In the genomic region with DNA sequence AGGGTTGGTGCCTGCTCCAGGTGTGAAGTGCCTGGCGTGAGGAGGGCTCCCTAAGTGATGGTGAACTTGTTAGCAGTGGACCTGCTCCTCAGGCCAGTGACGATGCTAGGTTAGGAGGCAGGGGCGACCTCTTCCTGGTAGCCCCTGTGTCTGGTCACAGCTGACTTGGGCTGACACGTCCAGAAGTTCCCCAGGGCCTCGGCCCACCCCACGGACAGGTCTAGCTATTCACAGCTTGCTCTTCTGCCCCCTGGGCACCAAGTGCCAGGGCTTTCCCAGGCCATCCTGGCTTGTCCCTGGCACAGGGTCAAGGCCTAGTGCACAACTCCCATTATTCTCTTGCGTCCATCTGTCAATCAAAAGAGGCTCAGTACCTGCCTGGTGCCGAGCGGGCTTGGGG, we compare ENCODE assay signal across 29 cellular contexts. TPM values are rescaled to one million over a fixed set of nuclear protein-coding genes. Genes with fewer than 3 reads are reported as not detected.
DNase-seq lines count a peak whose midpoint lies in the region; ATAC-seq and TF ChIP-seq lines count a peak whose summit lies in the region.
"Had no signal": no experiment of that assay in that cellular context is flagged by ENCODE, and none has a peak within 500 bp of the region (broad histone marks: within the 10 kb centered on the region; RNA-seq: fewer than 3 reads in every experiment).

No MANE protein-coding gene starts in this region.

- CTCF ChIA-PET in CD8-positive, alpha-beta T cell (lab: Charles Lee): interaction anchor here (1.0 kb wide), 1 partner anchor 31 kb away, joined by 3 read pairs; no protein-coding TSS in a partner anchor
- CTCF ChIA-PET in RWPE1 (lab: Yijun Ruan, JAX): no interaction called here

- peaks cover 27% of the 10 kb centered on the region for H3K36me3 Mint-ChIP-seq in CD8-positive, alpha-beta T cell
- H3K36me3 Mint-ChIP-seq in immature natural killer cell: peaks cover 6 to 17% (median 8%) of the 10 kb centered on the region in 3 donors

- no peak for ATAC-seq in CD8-positive, alpha-beta T cell
- ATAC-seq: GM12878 had no signal

- H2AFZ ChIP-seq in osteoblast (ENCODE audit: low read length): no peak overlapping the region

- H3K27me3 Mint-ChIP-seq in CD8-positive, alpha-beta T cell (ENCODE audit: low read depth): no peaks in the 10 kb centered on the region
- peaks cover 0 to 2% (median 0%) of the 10 kb centered on the region in 3 donors for H3K27me3 Mint-ChIP-seq in immature natural killer cell (ENCODE audit: low read depth in 3 of 3)
- H3K27me3 Mint-ChIP-seq: CD4-positive, alpha-beta memory T cell had no signal

- H3K27me3 ChIP-seq in CD8-positive, alpha-beta T cell (ENCODE audit: insufficient read depth, low read length): no peaks in the 10 kb centered on the region
- H3K27me3 ChIP-seq in osteoblast (ENCODE audit: insufficient read depth, low read length): no peaks in the 10 kb centered on the region
- H3K27me3 ChIP-seq: BE2C, BLaER1 had no signal

- peaks cover 13% of the 10 kb centered on the region for H3K4me1 Mint-ChIP-seq in CD8-positive, alpha-beta T cell (ENCODE audit: low read depth)
- peaks cover 22 to 28% of the 10 kb centered on the region in 2 donors for H3K4me1 Mint-ChIP-seq in immature natural killer cell

- no peak overlapping the region for H3K4me3 Mint-ChIP-seq in CD8-positive, alpha-beta T cell
- no peak overlapping the region for H3K4me3 Mint-ChIP-seq in immature natural killer cell
- H3K4me3 Mint-ChIP-seq: CD14-positive monocyte; CD4-positive, alpha-beta memory T cell; CD4-positive, CD25-positive, alpha-beta regulatory T cell had no signal

- no peaks in the 10 kb centered on the region for H3K9me3 Mint-ChIP-seq in CD8-positive, alpha-beta T cell
- H3K9me3 Mint-ChIP-seq in immature natural killer cell: no peaks in the 10 kb centered on the region
- H3K9me3 Mint-ChIP-seq: CD4-positive, alpha-beta memory T cell; CD4-positive, CD25-positive, alpha-beta regulatory T cell had no signal

- H3K79me2 ChIP-seq in osteoblast (ENCODE audit: insufficient read depth, low read length): no peaks in the 10 kb centered on the region

- TF ChIP-seq CTCF in CD8-positive, alpha-beta T cell (IDR thresholded peaks at IDR 0.05): no peak
- no peak for TF ChIP-seq CTCF in RWPE1 (conservative IDR thresholded peaks at IDR 0.05; ENCODE audit: low read depth)
- TF ChIP-seq CTCF in osteoblast (IDR thresholded peaks at IDR 0.05; ENCODE audit: extremely low read depth, low read depth, low read length): no peak

- DNase-seq in CD8-positive, alpha-beta T cell: no peak
- DNase-seq in D341Med (ENCODE audit: low spot score) (peak; percentile 8), RWPE1 (ENCODE audit: low spot score) (no peak), islet precursor cell (peak; percentile 40), osteoblast (ENCODE audit: insufficient read length, low spot score, missing footprints) (no peak), SK-N-DZ (ENCODE audit: low spot score) (no peak), KBM-7 (no peak), immature natural killer cell (no peak)
- DNase-seq: 8988T; ACHN; BE2C; C1 segment of cervical spinal cord; Caco-2; Calu3; CD4-positive, alpha-beta memory T cell; CD4-positive, CD25-positive, alpha-beta regulatory T cell; DMS 273 treated with DMSO at 0.1 percent for 48 hours; DMS153; DMS53; DMS79; DND-41; EL; GDM1 had no signal

- no peak overlapping the region for H3K4me3 ChIP-seq in CD8-positive, alpha-beta T cell (ENCODE audit: low read depth, low read length)
- H3K4me3 ChIP-seq in osteoblast (ENCODE audit: insufficient read depth, low read length): no peak overlapping the region
- H3K4me3 ChIP-seq: BLaER1, GM12878 had no signal

- peaks cover under 1% of the 10 kb centered on the region for H3K36me3 ChIP-seq in CD8-positive, alpha-beta T cell (ENCODE audit: insufficient read depth, low read length)
- H3K36me3 ChIP-seq in osteoblast (ENCODE audit: insufficient read depth, low read length): peaks cover 24% of the 10 kb centered on the region
- H3K36me3 ChIP-seq: BE2C had no signal

- POLR2A ChIA-PET in CD8-positive, alpha-beta T cell (lab: Charles Lee): no interaction called here
- POLR2A ChIA-PET in RWPE1 (lab: Yijun Ruan, JAX; ENCODE audit: low non-redundant PET): no interaction called here

- no peaks in the 10 kb centered on the region for H3K9me3 ChIP-seq in CD8-positive, alpha-beta T cell (ENCODE audit: low read length)
- no peaks in the 10 kb centered on the region for H3K9me3 ChIP-seq in osteoblast (ENCODE audit: low read depth, low read length)
- H3K9me3 ChIP-seq: BE2C, BLaER1, Caco-2 had no signal

- intact Hi-C loops in CD8-positive, alpha-beta T cell (cut with DNase I, micrococcal nuclease): no loop called here

- H3K4me1 ChIP-seq in CD8-positive, alpha-beta T cell (ENCODE audit: insufficient read depth, low read length): peaks cover 9% of the 10 kb centered on the region
- H3K4me1 ChIP-seq in osteoblast (ENCODE audit: insufficient read depth, low read length): no peaks in the 10 kb centered on the region
- H3K4me1 ChIP-seq: BE2C, Caco-2 had no signal

- H3K27ac ChIP-seq in CD8-positive, alpha-beta T cell (ENCODE audit: low read depth, low read length): no peak overlapping the region
- H3K27ac ChIP-seq in RWPE1: peak overlapping the region; percentile 26
- H3K27ac ChIP-seq in osteoblast (ENCODE audit: low read depth, low read length): no peak overlapping the region
- H3K27ac ChIP-seq: BLaER1 had no signal

- in situ Hi-C loops in KBM-7 (cut with MboI; ENCODE audit: low pct_unique_long_range_greater_than_20kb, low sequenced_read_pairs): no loop called here

- peak overlapping the region; percentile 6 for H3K27ac Mint-ChIP-seq in CD8-positive, alpha-beta T cell
- H3K27ac Mint-ChIP-seq in immature natural killer cell: no peak overlapping the region

- H4K20me1 ChIP-seq in osteoblast (ENCODE audit: insufficient read depth, low read length): peaks cover 26% of the 10 kb centered on the region
- H4K20me1 ChIP-seq: BLaER1 had no signal

- no peak overlapping the region for H3K4me2 ChIP-seq in osteoblast (ENCODE audit: insufficient read depth, low read length)
- H3K4me2 ChIP-seq: BLaER1 had no signal

RNA-seq across cellular contexts. Expression of a gene that starts 10.9 kb away (rescaled TPM):
- total RNA-seq in CD8-positive, alpha-beta T cell: not detected
- under 0.01 TPM in 1 of 2 replicates, not detected in the other for total RNA-seq in osteoblast
- polyA plus RNA-seq in SK-N-DZ (2014; cell fraction: cytosol; rRNA removed): not detected in 2 replicates
- not detected in 2 replicates for polyA plus RNA-seq in SK-N-DZ (2014; cell fraction: nucleus; rRNA removed)
- 1 to 10 TPM in 1 of 3 donors, not detected in 2; 3.0 TPM for polyA plus RNA-seq in immature natural killer cell
- total RNA-seq: A673; Calu3; CD4-positive, alpha-beta memory T cell; CD4-positive, CD25-positive, alpha-beta regulatory T cell; Daoy; G401 had no signal
- polyA plus RNA-seq: CD14-positive monocyte; CD4-positive, alpha-beta memory T cell; GM12878 had no signal

RNA-seq across cellular contexts. Expression of a gene that starts 15.2 kb away (rescaled TPM):
- 10 to 100 TPM; 10.4 to 10.9 TPM for total RNA-seq in CD8-positive, alpha-beta T cell
- 47.7 and 56.5 TPM in 2 replicates for total RNA-seq in osteoblast
- 12.1 and 17.0 TPM in 2 replicates for polyA plus RNA-seq in SK-N-DZ (2014; cell fraction: cytosol; rRNA removed)
- polyA plus RNA-seq in SK-N-DZ (2014; cell fraction: nucleus; rRNA removed): 8.2 and 22.1 TPM in 2 replicates
- polyA plus RNA-seq in immature natural killer cell: 100 to 1,000 TPM; 319 to 591 (median 324) TPM

RNA-seq across cellular contexts. Expression of a gene that starts 54.7 kb away (rescaled TPM):
- total RNA-seq in CD8-positive, alpha-beta T cell: 10 to 100 TPM; 27.3 to 27.5 TPM
- 32.6 and 34.5 TPM in 2 replicates for total RNA-seq in osteoblast
- 1.4 and 3.6 TPM in 2 replicates for polyA plus RNA-seq in SK-N-DZ (2014; cell fraction: cytosol; rRNA removed)
- 4.4 and 8.1 TPM in 2 replicates for polyA plus RNA-seq in SK-N-DZ (2014; cell fraction: nucleus; rRNA removed)
- polyA plus RNA-seq in immature natural killer cell: 10 to 100 TPM in 1 of 3 donors, 1 to 10 TPM in 2; 5.0 to 15.2 (median 7.6) TPM

RNA-seq across cellular contexts. Expression of a gene that starts 54.9 kb away (rescaled TPM):
- total RNA-seq in CD8-positive, alpha-beta T cell: 10 to 100 TPM; 14.8 to 18.5 TPM
- total RNA-seq in osteoblast: 21.0 and 22.4 TPM in 2 replicates
- 11.0 and 17.0 TPM in 2 replicates for polyA plus RNA-seq in SK-N-DZ (2014; cell fraction: cytosol; rRNA removed)
- polyA plus RNA-seq in SK-N-DZ (2014; cell fraction: nucleus; rRNA removed): 22.8 and 55.1 TPM in 2 replicates
- 1 to 10 TPM; 1.1 to 3.6 (median 1.5) TPM for polyA plus RNA-seq in immature natural killer cell

RNA-seq across cellular contexts. Expression of a gene that starts 59.6 kb away (rescaled TPM):
- total RNA-seq in CD8-positive, alpha-beta T cell: under 1 TPM; 0.08 to 0.11 TPM
- under 0.01 TPM in 2 replicates for total RNA-seq in osteoblast
- 0.75 and 1.0 TPM in 2 replicates for polyA plus RNA-seq in SK-N-DZ (2014; cell fraction: cytosol; rRNA removed)
- 0.37 and 0.94 TPM in 2 replicates for polyA plus RNA-seq in SK-N-DZ (2014; cell fraction: nucleus; rRNA removed)
- polyA plus RNA-seq in immature natural killer cell: under 1 TPM; 0.29 to 0.94 (median 0.58) TPM
- total RNA-seq: Calu3; CD4-positive, CD25-positive, alpha-beta regulatory T cell had no signal

Comparison
In these comparisons a context has a peak if more than half of its experiments do, and no peak if none do; other contexts are left out.
1. DNase-seq: peak in D341Med (single experiment) and islet precursor cell (single experiment); none in CD8-positive, alpha-beta T cell (0 of 7), RWPE1 (single experiment), osteoblast (single experiment), SK-N-DZ (single experiment), KBM-7 (single experiment) and immature natural killer cell (0 of 3).